In the genomic region with DNA sequence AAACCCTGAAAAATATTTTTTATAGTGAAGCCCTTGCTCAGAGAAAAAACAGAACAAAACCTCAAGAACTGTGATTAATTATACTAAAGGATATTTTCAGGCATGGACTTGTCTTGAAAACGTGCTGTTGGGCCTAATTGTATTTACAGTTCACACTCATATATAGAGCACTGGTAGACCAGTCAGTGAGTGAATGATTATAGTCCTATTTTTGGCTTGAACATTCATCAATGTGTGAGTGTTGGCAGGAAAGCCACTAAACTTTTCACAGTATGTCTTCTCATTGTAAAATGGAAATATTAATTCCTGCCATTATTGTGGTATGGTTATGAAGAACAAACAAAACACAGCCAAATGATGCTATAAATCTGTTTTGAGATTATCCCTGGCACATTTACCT, we compare ENCODE assay signal across 24 cellular contexts.
"Had no signal": no experiment of that assay in that cellular context is flagged by ENCODE, and none has a peak within 500 bp of the region (broad histone marks: within the 10 kb centered on the region; RNA-seq: fewer than 3 reads in every experiment).

No MANE protein-coding gene starts in this region.

- H3K9me3 ChIP-seq: pancreas, prostate gland, right atrium auricular region, right lobe of liver, stomach, thoracic aorta, thyroid gland, tibial nerve, upper lobe of left lung, vagina had no signal

- H3K4me1 ChIP-seq: neural progenitor cell, pancreas, prostate gland, right atrium auricular region, right lobe of liver, sigmoid colon, stomach, thyroid gland, tibial nerve, upper lobe of left lung, vagina had no signal

- DNase-seq: natural killer cell; occipital lobe; pancreas; retina; right lobe of liver; sigmoid colon; small intestine; stimulated activated CD4-positive, alpha-beta T cell treated with anti-CD3 and anti-CD28 coated beads, Interleukin-15, amount 100 ng/mL, for 24 hours; stimulated activated CD4-positive, alpha-beta T cell treated with anti-CD3 and anti-CD28 coated beads, Interleukin-2, amount 100 ng/mL, for 24 hours; stimulated activated CD4-positive, alpha-beta T cell treated with anti-CD3 and anti-CD28 coated beads, Interleukin-2, amount 100 ng/mL, for 48 hours; stimulated activated CD4-positive, alpha-beta T cell treated with anti-CD3 and anti-CD28 coated beads, Interleukin-4, amount 100 ng/mL, for 24 hours; stimulated activated naive B cell treated with anti-CD40 and anti-IgM and Interleukin-4, amounts not matched to agents 10 μg/mL and 1 μg/mL and 100 μg/mL, for 72 hours; stimulated activated naive CD4-positive, alpha-beta T cell treated with Interleukin-2 at 50 U/mL for 16 hours; stomach; thyroid gland; trophoblast cell; upper lobe of left lung had no signal

- H3K27me3 ChIP-seq: neural progenitor cell, pancreas, right atrium auricular region, right lobe of liver, sigmoid colon, stomach, thyroid gland, tibial nerve, upper lobe of left lung, vagina had no signal

- H3K36me3 ChIP-seq: neural progenitor cell, pancreas, prostate gland, right atrium auricular region, right lobe of liver, sigmoid colon, stomach, thoracic aorta, thyroid gland, tibial nerve, upper lobe of left lung, vagina had no signal

- ATAC-seq: natural killer cell; pancreas; right lobe of liver; stimulated activated effector memory CD8-positive, alpha-beta T cell treated with anti-CD3 and anti-CD28 coated beads, Interleukin-12 subunit alpha, Interleukin-12 subunit beta, amount 100 ng/mL, for 72 hours; stimulated activated naive B cell treated with anti-CD40 and anti-IgM and Interleukin-4, amounts not matched to agents 10 μg/mL and 1 μg/mL and 100 μg/mL, for 72 hours had no signal

- H3K4me3 ChIP-seq: neural progenitor cell, pancreas, prostate gland, right atrium auricular region, right lobe of liver, sigmoid colon, stomach, thoracic aorta, thyroid gland, tibial nerve, upper lobe of left lung, vagina had no signal

- H3K27ac ChIP-seq: neural progenitor cell, pancreas, prostate gland, right lobe of liver, sigmoid colon, stomach, thoracic aorta, thyroid gland, tibial nerve, upper lobe of left lung, vagina had no signal
